ENCODE assay signal across 24 cellular contexts in the genomic region with DNA sequence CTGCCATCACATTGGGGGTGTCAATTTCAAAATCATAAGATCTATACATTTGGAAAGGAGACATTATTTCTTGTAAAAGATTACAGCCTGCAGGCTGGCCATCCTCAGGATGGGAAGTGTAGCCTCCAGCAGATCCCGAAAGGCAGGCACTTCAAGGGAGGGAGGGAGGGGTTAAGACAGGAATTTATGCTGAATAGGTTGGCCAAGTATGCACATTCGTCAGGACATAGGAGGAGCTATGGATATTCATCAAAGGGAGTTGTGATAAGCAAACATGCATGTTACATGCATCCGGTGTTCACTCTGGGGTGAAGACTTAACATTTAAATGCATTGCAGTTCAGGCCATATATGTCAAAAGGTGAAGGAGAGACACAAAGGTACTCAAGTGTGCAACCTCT.
DNase-seq lines count a peak whose midpoint lies in the region; ATAC-seq, FAIRE-seq and TF ChIP-seq lines count a peak whose summit lies in the region.
"Had no signal": no experiment of that assay in that cellular context is flagged by ENCODE, and none has a peak within 500 bp of the region (broad histone marks: within the 10 kb centered on the region; RNA-seq: fewer than 3 reads in every experiment).

No MANE protein-coding gene starts in this region.

- peaks cover 13% of the 10 kb centered on the region for H3K4me1 ChIP-seq in GM23338 (ENCODE audit: insufficient read depth)
- no peaks in the 10 kb centered on the region for H3K4me1 ChIP-seq in foreskin keratinocyte
- no peaks in the 10 kb centered on the region for H3K4me1 ChIP-seq in heart right ventricle
- H3K4me1 ChIP-seq: BLaER1, Caco-2 had no signal

- no peak overlapping the region for H3K27ac Mint-ChIP-seq in GM23338
- H3K27ac Mint-ChIP-seq: B cell; CD4-positive, CD25-positive, alpha-beta regulatory T cell; CD8-positive, alpha-beta T cell; HFFc6 had no signal

- H3K36me3 ChIP-seq in GM23338 (ENCODE audit: insufficient read depth) = no peaks in the 10 kb centered on the region
- H3K36me3 ChIP-seq in bronchial epithelial cell (ENCODE audit: control insufficient read depth, insufficient read depth, low read length) = no peaks in the 10 kb centered on the region
- H3K36me3 ChIP-seq in heart right ventricle = no peaks in the 10 kb centered on the region
- H3K36me3 ChIP-seq: BLaER1, HAP-1 had no signal

- H3K79me2 ChIP-seq in GM23338 (replicated peaks; ENCODE audit: insufficient read depth) = no peaks in the 10 kb centered on the region

- DNase-seq in GM23338 (ENCODE audit: low spot score) = peak; percentile 53
- DNase-seq in bronchial epithelial cell (ENCODE audit: low read depth) = peak; percentile 7
- DNase-seq in foreskin keratinocyte = peak in 1 of 2 donors; percentile 6
- DNase-seq in heart right ventricle = no peak
- no peak for DNase-seq in DMS53 (lab: John Stamatoyannopoulos, UW)
- DNase-seq in activated CD4-positive, alpha-beta T cell treated with anti-CD3 and anti-CD28 coated beads for 1 hour = no peak
- DNase-seq: Caco-2; CD4-positive, CD25-positive, alpha-beta regulatory T cell; CD8-positive, alpha-beta T cell; DMS153; DMS79; EL; GDM1; GM23248; HFFc6 had no signal

- H3K9me2 ChIP-seq in GM23338 (ENCODE audit: insufficient read depth) = no peaks in the 10 kb centered on the region

- WGBS in heart right ventricle, 2 donors = 71 to 72% methylated on average over 3 of the region's 3 CpGs

- H3F3A ChIP-seq in GM23338 (replicated peaks; ENCODE audit: low read depth) = no peaks in the 10 kb centered on the region

- H3K4me3 Mint-ChIP-seq in GM23338 = no peak overlapping the region
- H3K4me3 Mint-ChIP-seq: B cell; CD4-positive, CD25-positive, alpha-beta regulatory T cell; CD8-positive, alpha-beta T cell; HFFc6 had no signal

- H3K4me2 ChIP-seq in GM23338 = no peak overlapping the region
- H3K4me2 ChIP-seq: BLaER1 had no signal

- no peaks in the 10 kb centered on the region for H4K20me1 ChIP-seq in GM23338 (replicated peaks; ENCODE audit: insufficient read depth)
- H4K20me1 ChIP-seq: BLaER1 had no signal

- no peaks in the 10 kb centered on the region for H3K36me3 Mint-ChIP-seq in GM23338 (ENCODE audit: low read depth)
- H3K36me3 Mint-ChIP-seq: CD4-positive, CD25-positive, alpha-beta regulatory T cell; CD8-positive, alpha-beta T cell had no signal

- H3K9me3 Mint-ChIP-seq in GM23338 = peaks cover 2% of the 10 kb centered on the region; the same call in 1 of the 3 replicates
- H3K9me3 Mint-ChIP-seq: HFFc6 had no signal

- no peak for TF ChIP-seq CTCF in GM23338 (conservative IDR thresholded peaks at IDR 0.05; ENCODE audit: low read depth in 2 of 2)
- TF ChIP-seq CTCF in bronchial epithelial cell (IDR thresholded peaks at IDR 0.05; ENCODE audit: insufficient read depth, low read length, severe bottlenecking) = no peak
- TF ChIP-seq CTCF in foreskin keratinocyte (conservative IDR thresholded peaks at IDR 0.05) = no peak
- no peak for TF ChIP-seq CTCF in heart right ventricle (IDR thresholded peaks at IDR 0.05)

- H3K27ac ChIP-seq in GM23338 (ENCODE audit: low read depth) (no peak overlapping the region), foreskin keratinocyte (no peak overlapping the region), heart right ventricle (no peak overlapping the region)
- H3K27ac ChIP-seq: 22Rv1, BLaER1, C4-2B, GM23248 had no signal

- intact Hi-C loops in heart right ventricle (cut with DNase I) = no loop called here

- ATAC-seq in GM23338 (peak; percentile 77), foreskin keratinocyte (peak; percentile 25), heart right ventricle (no peak)
- ATAC-seq: CD8-positive, alpha-beta T cell; GM12878 had no signal

- H2AFZ ChIP-seq in GM23338 = no peak overlapping the region
- H2AFZ ChIP-seq: GM23248 had no signal

- H3K4me1 Mint-ChIP-seq in GM23338 = peaks cover 21% of the 10 kb centered on the region
- H3K4me1 Mint-ChIP-seq: B cell; CD4-positive, CD25-positive, alpha-beta regulatory T cell had no signal

- H3K27me3 Mint-ChIP-seq in GM23338 (ENCODE audit: insufficient read depth, low read depth, poor library complexity) = peaks cover 3% of the 10 kb centered on the region

- no peaks in the 10 kb centered on the region for H3K27me3 ChIP-seq in GM23338 (ENCODE audit: insufficient read depth)
- H3K27me3 ChIP-seq in bronchial epithelial cell (ENCODE audit: control insufficient read depth, insufficient read depth, low read length) = no peaks in the 10 kb centered on the region
- H3K27me3 ChIP-seq in foreskin keratinocyte = peaks cover 10% of the 10 kb centered on the region
- H3K27me3 ChIP-seq in heart right ventricle = peaks cover 0 to 5% (median 0%) of the 10 kb centered on the region in 7 donors
- H3K27me3 ChIP-seq: BLaER1 had no signal

- FAIRE-seq in bronchial epithelial cell (lab: Jason Lieb, UNC) = no peak
- FAIRE-seq: A204.1, GM12878, GM19239, H54 had no signal

- H3K9me3 ChIP-seq in heart right ventricle = peaks cover 0 to 12% (median 0%) of the 10 kb centered on the region in 11 donors
- H3K9me3 ChIP-seq: HAP-1 had no signal

- no peak overlapping the region for H3K4me3 ChIP-seq in GM23338
- H3K4me3 ChIP-seq in bronchial epithelial cell (ENCODE audit: low read depth, low read length) = no peak overlapping the region
- no peak overlapping the region for H3K4me3 ChIP-seq in heart right ventricle
- H3K4me3 ChIP-seq: BLaER1, GM12878, GM23248, HAP-1 had no signal

TF ChIP-seq in GM23338, 12 proteins besides CTCF, POLR2A, EP300 and RAD21 (continues in another document):
- TF ChIP-seq EZH2phosphoT487 (IDR thresholded peaks at IDR 0.05; ENCODE audit: unreplicated experiment) (no peak), STAT1 (IDR thresholded peaks at IDR 0.05; ENCODE audit: unreplicated experiment) (no peak), JUNB (IDR thresholded peaks at IDR 0.05; ENCODE audit: unreplicated experiment) (no peak), EZH2 (IDR thresholded peaks at IDR 0.05; ENCODE audit: low read depth, unreplicated experiment) (no peak), CREB1 (CRISPR knock-in tag; IDR thresholded peaks at IDR 0.05; ENCODE audit: low read depth) (no peak), ZNF331 (CRISPR knock-in tag; IDR thresholded peaks at IDR 0.05; ENCODE audit: low read depth) (no peak), NANOG (IDR thresholded peaks at IDR 0.05; ENCODE audit: borderline replicate concordance) (no peak), ZNF114 (CRISPR knock-in tag; IDR thresholded peaks at IDR 0.05) (no peak), POLR2AphosphoS5 (IDR thresholded peaks at IDR 0.05; ENCODE audit: low read depth) (no peak)
- TF ChIP-seq, protein P1, sequence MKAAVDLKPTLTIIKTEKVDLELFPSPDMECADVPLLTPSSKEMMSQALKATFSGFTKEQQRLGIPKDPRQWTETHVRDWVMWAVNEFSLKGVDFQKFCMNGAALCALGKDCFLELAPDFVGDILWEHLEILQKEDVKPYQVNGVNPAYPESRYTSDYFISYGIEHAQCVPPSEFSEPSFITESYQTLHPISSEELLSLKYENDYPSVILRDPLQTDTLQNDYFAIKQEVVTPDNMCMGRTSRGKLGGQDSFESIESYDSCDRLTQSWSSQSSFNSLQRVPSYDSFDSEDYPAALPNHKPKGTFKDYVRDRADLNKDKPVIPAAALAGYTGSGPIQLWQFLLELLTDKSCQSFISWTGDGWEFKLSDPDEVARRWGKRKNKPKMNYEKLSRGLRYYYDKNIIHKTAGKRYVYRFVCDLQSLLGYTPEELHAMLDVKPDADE (IDR thresholded peaks at IDR 0.05) = no peak
- TF ChIP-seq, protein P2, sequence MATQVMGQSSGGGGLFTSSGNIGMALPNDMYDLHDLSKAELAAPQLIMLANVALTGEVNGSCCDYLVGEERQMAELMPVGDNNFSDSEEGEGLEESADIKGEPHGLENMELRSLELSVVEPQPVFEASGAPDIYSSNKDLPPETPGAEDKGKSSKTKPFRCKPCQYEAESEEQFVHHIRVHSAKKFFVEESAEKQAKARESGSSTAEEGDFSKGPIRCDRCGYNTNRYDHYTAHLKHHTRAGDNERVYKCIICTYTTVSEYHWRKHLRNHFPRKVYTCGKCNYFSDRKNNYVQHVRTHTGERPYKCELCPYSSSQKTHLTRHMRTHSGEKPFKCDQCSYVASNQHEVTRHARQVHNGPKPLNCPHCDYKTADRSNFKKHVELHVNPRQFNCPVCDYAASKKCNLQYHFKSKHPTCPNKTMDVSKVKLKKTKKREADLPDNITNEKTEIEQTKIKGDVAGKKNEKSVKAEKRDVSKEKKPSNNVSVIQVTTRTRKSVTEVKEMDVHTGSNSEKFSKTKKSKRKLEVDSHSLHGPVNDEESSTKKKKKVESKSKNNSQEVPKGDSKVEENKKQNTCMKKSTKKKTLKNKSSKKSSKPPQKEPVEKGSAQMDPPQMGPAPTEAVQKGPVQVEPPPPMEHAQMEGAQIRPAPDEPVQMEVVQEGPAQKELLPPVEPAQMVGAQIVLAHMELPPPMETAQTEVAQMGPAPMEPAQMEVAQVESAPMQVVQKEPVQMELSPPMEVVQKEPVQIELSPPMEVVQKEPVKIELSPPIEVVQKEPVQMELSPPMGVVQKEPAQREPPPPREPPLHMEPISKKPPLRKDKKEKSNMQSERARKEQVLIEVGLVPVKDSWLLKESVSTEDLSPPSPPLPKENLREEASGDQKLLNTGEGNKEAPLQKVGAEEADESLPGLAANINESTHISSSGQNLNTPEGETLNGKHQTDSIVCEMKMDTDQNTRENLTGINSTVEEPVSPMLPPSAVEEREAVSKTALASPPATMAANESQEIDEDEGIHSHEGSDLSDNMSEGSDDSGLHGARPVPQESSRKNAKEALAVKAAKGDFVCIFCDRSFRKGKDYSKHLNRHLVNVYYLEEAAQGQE (IDR thresholded peaks at IDR 0.05; ENCODE audit: unreplicated experiment) = no peak

Comparison
In these comparisons a context has a peak if more than half of its experiments do, and no peak if none do; other contexts are left out.
1. ATAC-seq: peak in GM23338 (single experiment) and foreskin keratinocyte (single experiment); none in heart right ventricle (0 of 8).
2. DNase-seq: peak in GM23338 (single experiment) and bronchial epithelial cell (single experiment); none in heart right ventricle (0 of 2), DMS53 (single experiment) and activated CD4-positive, alpha-beta T cell treated with anti-CD3 and anti-CD28 coated beads for 1 hour (single experiment).